ENCODE assay signal across 20 cellular contexts in the genomic region with DNA sequence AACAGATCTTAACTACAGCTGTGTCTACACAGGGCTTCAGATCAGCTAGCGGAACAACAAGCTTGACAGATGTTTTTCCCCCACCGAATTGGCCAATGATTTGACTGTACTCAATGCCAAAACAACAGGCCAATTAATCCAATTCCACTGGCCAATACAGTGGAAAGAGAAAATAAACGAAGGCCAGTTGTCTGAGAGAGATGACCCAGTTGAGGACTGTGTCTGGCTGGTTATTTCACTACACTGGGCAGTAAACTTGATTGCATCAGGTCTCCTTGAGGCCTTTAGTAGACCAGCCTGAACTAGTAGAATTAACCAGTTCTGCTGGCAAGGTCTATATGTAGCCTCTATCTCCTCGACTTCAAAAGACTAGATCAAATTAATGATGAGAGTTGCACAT. TPM values are rescaled to one million over a fixed set of nuclear protein-coding genes. Genes with fewer than 3 reads are reported as not detected.
"Had no signal": no experiment of that assay in that cellular context is flagged by ENCODE, and none has a peak within 500 bp of the region (broad histone marks: within the 10 kb centered on the region; RNA-seq: fewer than 3 reads in every experiment).

No MANE protein-coding gene starts in this region.

- ATAC-seq: SK-N-SH treated with all-trans-retinoic acid at 6 μM for 48 hours had no signal

- DNase-seq: KBM-7, NCI-H1048, NCI-H1105, NCI-H1417, NCI-H146, NCI-H1694 treated with DMSO at 0.1 percent for 48 hours, NCI-H1930, NCI-H2081, NCI-H2107, NCI-H2227 treated with DMSO at 0.1 percent for 48 hours, NCI-H526, NCI-H82, RPMI8226, SHP77 treated with DMSO at 0.1 percent for 48 hours, SJCRH30 had no signal

- H3K4me1 ChIP-seq: SJCRH30 had no signal

- H3K27ac ChIP-seq: SJCRH30 had no signal

- H3K9me3 ChIP-seq: SJCRH30 had no signal

- H3K36me3 ChIP-seq: SJCRH30 had no signal

- H3K4me3 ChIP-seq: SJCRH30 had no signal

- H3K27me3 ChIP-seq: SJCRH30 had no signal

RNA-seq across cellular contexts. Expression of gene SMIM23, which starts 28.2 kb away (rescaled TPM):
- total RNA-seq: HT-29, LHCN-M2, MCF 10A, NCI-H460, SJCRH30 had no signal
